8 cellular contexts compared by ENCODE assay signal in the genomic region with DNA sequence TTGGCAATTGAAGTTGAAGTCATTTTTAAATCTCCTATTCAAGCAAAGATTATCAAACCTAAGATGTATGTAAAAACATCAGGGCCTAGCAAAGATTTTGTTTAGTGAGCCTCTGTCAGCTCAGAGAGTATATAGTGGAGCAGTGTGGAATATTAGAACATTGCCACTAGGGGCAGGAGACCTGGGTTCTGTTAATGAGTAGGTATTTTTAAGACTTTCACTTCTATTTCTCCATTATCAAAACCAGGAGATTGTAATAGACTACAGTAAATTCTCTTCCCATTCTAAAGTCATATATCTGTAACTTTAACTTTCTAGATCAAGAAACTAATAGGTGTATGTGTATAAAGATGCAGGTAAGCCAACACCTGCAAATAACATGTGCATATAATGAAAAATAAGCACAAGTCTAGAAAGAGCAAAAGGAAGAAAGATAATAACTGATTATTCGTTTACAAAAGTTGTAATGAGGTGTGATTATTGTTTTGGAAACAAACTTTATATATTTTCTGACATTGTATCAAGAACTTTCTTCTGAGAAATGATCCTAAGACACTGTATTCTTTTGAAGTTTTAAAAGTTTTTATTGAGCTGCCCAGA.
DNase-seq lines count a peak whose midpoint lies in the region; ATAC-seq and TF ChIP-seq lines count a peak whose summit lies in the region.

No MANE protein-coding gene starts in this region.

- H4K20me1 ChIP-seq in neural progenitor cell (ENCODE audit: low read depth) = no peaks in the 10 kb centered on the region

- no peak overlapping the region for H3K4me3 ChIP-seq in AG10803 (ENCODE audit: low read length)
- no peak overlapping the region for H3K4me3 ChIP-seq in neural progenitor cell

- no peak overlapping the region for H3K4me2 ChIP-seq in neural progenitor cell

- POLR2A ChIA-PET in WTC11 (lab: Charles Lee) = no interaction called here

- H3K79me2 ChIP-seq in neural progenitor cell (ENCODE audit: low read depth) = no peaks in the 10 kb centered on the region

- H3K36me3 Mint-ChIP-seq in WTC11 = no peaks in the 10 kb centered on the region
- no peaks in the 10 kb centered on the region for H3K36me3 Mint-ChIP-seq in neural progenitor cell

- H3K27me3 Mint-ChIP-seq in WTC11 (ENCODE audit: low read depth) = no peaks in the 10 kb centered on the region
- H3K27me3 Mint-ChIP-seq in neural progenitor cell (ENCODE audit: insufficient read depth, low read depth) = no peaks in the 10 kb centered on the region

- no peak overlapping the region for H3K4me3 Mint-ChIP-seq in WTC11
- H3K4me3 Mint-ChIP-seq in neural progenitor cell = no peak overlapping the region

- H3K9ac ChIP-seq in neural progenitor cell = no peak overlapping the region

- no peak for DNase-seq in AG10803 (ENCODE audit: low read depth)
- no peak for DNase-seq in WTC11 (ENCODE audit: low spot score)
- DNase-seq in neural progenitor cell (ENCODE audit: low spot score) = peak; percentile 42
- no peak for DNase-seq in NCI-H2029 (lab: John Stamatoyannopoulos, UW)
- DNase-seq in retina = no peak
- DNase-seq in hippocampal formation (lab: John Stamatoyannopoulos, UW) = no peak

- no peak overlapping the region for H3K27ac ChIP-seq in neural progenitor cell

- ATAC-seq in GM19035 (IDR thresholded peaks at IDR 0.05; ENCODE audit: unreplicated experiment) = peak; percentile 74
- ATAC-seq in HG03521 (IDR thresholded peaks at IDR 0.05; ENCODE audit: unreplicated experiment) = peak; percentile 85
- ATAC-seq in WTC11 = peak; percentile 91

- H3K9me3 Mint-ChIP-seq in WTC11 = no peaks in the 10 kb centered on the region
- H3K9me3 Mint-ChIP-seq in neural progenitor cell = no peaks in the 10 kb centered on the region

- H3K27ac Mint-ChIP-seq in WTC11 (no peak overlapping the region), neural progenitor cell (no peak overlapping the region)

- TF ChIP-seq CTCF in AG10803 (conservative IDR thresholded peaks at IDR 0.05; ENCODE audit: low read length) (peak; percentile 31), WTC11 (IDR thresholded peaks at IDR 0.05) (peak; percentile 47), neural progenitor cell (IDR thresholded peaks at IDR 0.05) (peak; percentile 79)

- no peaks in the 10 kb centered on the region for H3K27me3 ChIP-seq in neural progenitor cell

- no peaks in the 10 kb centered on the region for H3F3A ChIP-seq in neural progenitor cell (ENCODE audit: low read depth)

- no peaks in the 10 kb centered on the region for H3K4me1 Mint-ChIP-seq in WTC11
- no peaks in the 10 kb centered on the region for H3K4me1 Mint-ChIP-seq in neural progenitor cell

- H3K36me3 ChIP-seq in neural progenitor cell = no peaks in the 10 kb centered on the region

- H2AFZ ChIP-seq in neural progenitor cell (replicated peaks) = no peak overlapping the region

- H3K9me3 ChIP-seq in neural progenitor cell (ENCODE audit: low read depth) = no peaks in the 10 kb centered on the region

- CTCF ChIA-PET in WTC11 (lab: Charles Lee) = interaction anchor here (0.5 to 1.3 kb wide), 8 partner anchors 10 to 394 kb away, joined by 3 to 6 read pairs (median 4); no protein-coding TSS in a partner anchor

- no peaks in the 10 kb centered on the region for H3K4me1 ChIP-seq in neural progenitor cell

TF ChIP-seq in WTC11, 78 proteins besides CTCF, POLR2A, EP300 and RAD21:
- TF ChIP-seq FOXP1 (CRISPR knock-in tag; IDR thresholded peaks at IDR 0.05; ENCODE audit: borderline replicate concordance) = no peak
- no peak for TF ChIP-seq CREM (CRISPR knock-in tag; IDR thresholded peaks at IDR 0.05)
TF ChIP-seq in WTC11: peak in this region for 0.
